10 cellular contexts compared by ENCODE assay signal in genomic region chr10:659710-660141, GRCh38. TPM values are rescaled to one million over a fixed set of nuclear protein-coding genes. Genes with fewer than 3 reads are reported as not detected.
DNase-seq lines count a peak whose midpoint lies in the region; ATAC-seq lines count a peak whose summit lies in the region.
"Had no signal": no experiment of that assay in that cellular context is flagged by ENCODE, and none has a peak within 500 bp of the region (broad histone marks: within the 10 kb centered on the region; RNA-seq: fewer than 3 reads in every experiment).

No MANE protein-coding gene starts in this region.

- DNase-seq in A172 (ENCODE audit: low spot score): peak; percentile 76
- DNase-seq in LHCN-M2 (ENCODE audit: low read depth): peak; percentile 50
- DNase-seq in epidermal melanocyte (ENCODE audit: insufficient read length, low spot score): peak; percentile 61
- DNase-seq in myocyte (ENCODE audit: low read depth): peak; percentile 52
- no peak for DNase-seq in NCI-H524 treated with DMSO at 0.1 percent for 48 hours (lab: John Stamatoyannopoulos, UW)
- no peak for DNase-seq in NCI-H82 treated with DMSO at 0.1 percent for 48 hours (lab: John Stamatoyannopoulos, UW; ENCODE audit: unreplicated experiment)
- DNase-seq: activated gamma-delta T cell; CD8-positive, alpha-beta memory T cell had no signal

- ATAC-seq in GM19328 (IDR thresholded peaks at IDR 0.05; ENCODE audit: unreplicated experiment) (no peak), GM19395 (IDR thresholded peaks at IDR 0.05; ENCODE audit: unreplicated experiment) (no peak)

RNA-seq across cellular contexts. Expression of gene DIP2C, which starts 29.7 kb away (rescaled TPM):
- 10.0 and 12.8 TPM in 2 replicates for total RNA-seq in A172 (2014; rRNA removed; shearing (Covaris generic))
- total RNA-seq in LHCN-M2 (2014; rRNA removed) (3.8 and 4.9 TPM in 2 replicates), myocyte (28.7 and 31.9 TPM in 2 replicates)
- polyA plus RNA-seq in LHCN-M2 (2012): 8.7 TPM
- polyA plus RNA-seq in myocyte (2012): 28.4 TPM

Comparison
In these comparisons a context has a peak if more than half of its experiments do, and no peak if none do; other contexts are left out.
1. DNase-seq: peak in A172 (single experiment), LHCN-M2 (single experiment), epidermal melanocyte (single experiment) and myocyte (single experiment); none in NCI-H524 treated with DMSO at 0.1 percent for 48 hours (single experiment) and NCI-H82 treated with DMSO at 0.1 percent for 48 hours (single experiment).